17 cellular contexts compared by ENCODE assay signal in the genomic region with DNA sequence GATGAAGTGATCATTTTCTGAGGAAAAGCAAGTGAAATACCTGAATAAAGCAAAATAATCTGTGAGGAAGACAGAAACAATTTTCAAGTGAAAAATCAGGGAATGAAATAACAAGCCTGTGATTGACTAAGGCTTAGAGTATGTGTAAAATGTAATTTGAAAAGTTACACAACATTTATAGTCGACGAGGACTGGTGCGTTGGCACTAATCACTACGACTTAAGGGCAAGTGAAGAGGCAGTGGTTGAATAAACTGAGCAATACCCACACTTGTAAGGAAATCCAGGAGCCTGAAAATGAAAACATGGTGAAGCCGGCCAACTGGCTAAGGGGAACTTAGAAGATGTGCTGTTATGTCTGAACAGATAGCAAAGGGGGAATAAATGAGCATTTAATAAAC. TPM values are rescaled to one million over a fixed set of nuclear protein-coding genes. Genes with fewer than 3 reads are reported as not detected.
A peak's percentile ranks its signal among the peaks of the same experiment; 100 is the strongest.
DNase-seq lines count a peak whose midpoint lies in the region; ATAC-seq, FAIRE-seq and TF ChIP-seq lines count a peak whose summit lies in the region.
"Had no signal": no experiment of that assay in that cellular context is flagged by ENCODE, and none has a peak within 500 bp of the region (broad histone marks: within the 10 kb centered on the region; RNA-seq: fewer than 3 reads in every experiment).

No MANE protein-coding gene starts in this region.

- FAIRE-seq in GM12891 (lab: Jason Lieb, UNC): peak; percentile 5
- FAIRE-seq: H1, TTC549 had no signal

- no peak for TF ChIP-seq POLR2A in GM12891 (IDR thresholded peaks at IDR 0.05; ENCODE audit: low read depth, low read length)

- no peak for DNase-seq in GM12891 (ENCODE audit: insufficient read length, low spot score)
- no peak for DNase-seq in RWPE2 (ENCODE audit: low spot score)
- DNase-seq in fibroblast of mammary gland (ENCODE audit: low read depth): peak; percentile 86
- peak; percentile 77 for DNase-seq in skeletal muscle cell (ENCODE audit: low read depth)
- no peak for DNase-seq in kidney tubule cell (ENCODE audit: low spot score)
- DNase-seq in activated CD8-positive, alpha-beta memory T cell treated with anti-CD3 and anti-CD28 coated beads, Interleukin-2, amount 50 U/mL, for 4 hours: no peak
- no peak for DNase-seq in stimulated activated CD4-positive, alpha-beta T cell treated with anti-CD3 and anti-CD28 coated beads, Interleukin-2, amount 100 ng/mL, for 24 hours
- DNase-seq in D341Med (ENCODE audit: low spot score): no peak
- DNase-seq: activated CD8-positive, alpha-beta memory T cell treated with anti-CD3 and anti-CD28 coated beads, Interleukin-2, amount 10 ng/mL, durations not matched to agents 7 days and 5 days; activated naive CD8-positive, alpha-beta T cell treated with anti-CD3 and anti-CD28 coated beads, Interleukin-2, amount 10 ng/mL, durations not matched to agents 7 days and 5 days; NCI-H1092 treated with DMSO at 0.1 percent for 48 hours; NCI-H524 treated with DMSO at 0.1 percent for 48 hours; SHP77 treated with DMSO at 0.1 percent for 48 hours; stimulated activated CD4-positive, alpha-beta T cell treated with anti-CD3 and anti-CD28 coated beads, Interleukin-15, amount 100 ng/mL, for 24 hours had no signal

- no peaks in the 10 kb centered on the region for H3K27me3 ChIP-seq in RWPE2 (ENCODE audit: insufficient read depth, poor library complexity, severe bottlenecking)

- no peaks in the 10 kb centered on the region for H3K9me3 ChIP-seq in RWPE2 (ENCODE audit: severe bottlenecking)

- peak; percentile 87 for ATAC-seq in RWPE2 (ENCODE audit: low read depth)
- ATAC-seq: activated CD8-positive, alpha-beta memory T cell treated with anti-CD3 and anti-CD28 coated beads, Interleukin-2, amount 10 ng/mL, durations not matched to agents 7 days and 5 days had no signal

- no peak for TF ChIP-seq CTCF in RWPE2 (IDR thresholded peaks at IDR 0.05; ENCODE audit: poor library complexity, severe bottlenecking)
- TF ChIP-seq CTCF in fibroblast of mammary gland (conservative IDR thresholded peaks at IDR 0.05; ENCODE audit: control insufficient read depth, insufficient read depth, low read depth, low read length): no peak

- no peaks in the 10 kb centered on the region for H3K36me3 ChIP-seq in RWPE2 (ENCODE audit: low read depth)
- H3K36me3 ChIP-seq: neural progenitor cell had no signal

- peak overlapping the region; percentile 87 for H3K27ac ChIP-seq in RWPE2 (ENCODE audit: poor library complexity, severe bottlenecking)
- H3K27ac ChIP-seq: neural progenitor cell had no signal

- H3K4me3 ChIP-seq in RWPE2 (ENCODE audit: severe bottlenecking) (no peak overlapping the region), fibroblast of mammary gland (ENCODE audit: control insufficient read depth, low read depth, low read length) (no peak overlapping the region), skeletal muscle cell (ENCODE audit: low read depth, low read length) (no peak overlapping the region)
- H3K4me3 ChIP-seq: neural progenitor cell had no signal

- peaks cover 35% of the 10 kb centered on the region for H3K4me1 ChIP-seq in RWPE2 (ENCODE audit: insufficient read depth, poor library complexity, severe bottlenecking)
- H3K4me1 ChIP-seq: neural progenitor cell had no signal

TF ChIP-seq in GM12891, 5 proteins besides CTCF, POLR2A, EP300 and RAD21:
- no peak for TF ChIP-seq POU2F2 (IDR thresholded peaks at IDR 0.05; ENCODE audit: low read depth, low read length)
- no peak for TF ChIP-seq PAX5 (IDR thresholded peaks at IDR 0.05; ENCODE audit: insufficient read depth, low read length, severe bottlenecking)
- no peak for TF ChIP-seq SPI1 (IDR thresholded peaks at IDR 0.05; ENCODE audit: low read depth, low read length)
- TF ChIP-seq TAF1 (IDR thresholded peaks at IDR 0.05; ENCODE audit: low read depth, low read length): no peak
- no peak for TF ChIP-seq POLR2AphosphoS5 (IDR thresholded peaks at IDR 0.05; ENCODE audit: low read depth, low read length)

RNA-seq across cellular contexts. Expression of gene DOK1, which starts 13.3 kb away (rescaled TPM):
- polyA plus RNA-seq in GM12891 (2012; ENCODE audit: low read depth, missing spikeins): 27.6 TPM

RNA-seq across cellular contexts. Expression of gene LOXL3, which starts 14.1 kb away (rescaled TPM):
- polyA plus RNA-seq in GM12891 (2012; ENCODE audit: low read depth, missing spikeins): 3.3 TPM

RNA-seq across cellular contexts. Expression of gene HTRA2, which starts 38.1 kb away (rescaled TPM):
- 58.5 TPM for polyA plus RNA-seq in GM12891 (2012; ENCODE audit: low read depth, missing spikeins)

RNA-seq across cellular contexts. Expression of gene AUP1, which starts 38.4 kb away (rescaled TPM):
- 96.8 TPM for polyA plus RNA-seq in GM12891 (2012; ENCODE audit: low read depth, missing spikeins)

RNA-seq across cellular contexts. Expression of gene DQX1, which starts 41.8 kb away (rescaled TPM):
- polyA plus RNA-seq in GM12891 (2012; ENCODE audit: low read depth, missing spikeins): 1.2 TPM

Comparison
In these comparisons a context has a peak if more than half of its experiments do, and no peak if none do; other contexts are left out.
1. DNase-seq: peak in fibroblast of mammary gland (single experiment) and skeletal muscle cell (single experiment); none in GM12891 (single experiment), RWPE2 (single experiment), kidney tubule cell (single experiment), activated CD8-positive, alpha-beta memory T cell treated with anti-CD3 and anti-CD28 coated beads, Interleukin-2, amount 50 U/mL, for 4 hours (single experiment), stimulated activated CD4-positive, alpha-beta T cell treated with anti-CD3 and anti-CD28 coated beads, Interleukin-2, amount 100 ng/mL, for 24 hours (0 of 2) and D341Med (single experiment).